ENCODE assay signal across 7 cellular contexts in the genomic region with DNA sequence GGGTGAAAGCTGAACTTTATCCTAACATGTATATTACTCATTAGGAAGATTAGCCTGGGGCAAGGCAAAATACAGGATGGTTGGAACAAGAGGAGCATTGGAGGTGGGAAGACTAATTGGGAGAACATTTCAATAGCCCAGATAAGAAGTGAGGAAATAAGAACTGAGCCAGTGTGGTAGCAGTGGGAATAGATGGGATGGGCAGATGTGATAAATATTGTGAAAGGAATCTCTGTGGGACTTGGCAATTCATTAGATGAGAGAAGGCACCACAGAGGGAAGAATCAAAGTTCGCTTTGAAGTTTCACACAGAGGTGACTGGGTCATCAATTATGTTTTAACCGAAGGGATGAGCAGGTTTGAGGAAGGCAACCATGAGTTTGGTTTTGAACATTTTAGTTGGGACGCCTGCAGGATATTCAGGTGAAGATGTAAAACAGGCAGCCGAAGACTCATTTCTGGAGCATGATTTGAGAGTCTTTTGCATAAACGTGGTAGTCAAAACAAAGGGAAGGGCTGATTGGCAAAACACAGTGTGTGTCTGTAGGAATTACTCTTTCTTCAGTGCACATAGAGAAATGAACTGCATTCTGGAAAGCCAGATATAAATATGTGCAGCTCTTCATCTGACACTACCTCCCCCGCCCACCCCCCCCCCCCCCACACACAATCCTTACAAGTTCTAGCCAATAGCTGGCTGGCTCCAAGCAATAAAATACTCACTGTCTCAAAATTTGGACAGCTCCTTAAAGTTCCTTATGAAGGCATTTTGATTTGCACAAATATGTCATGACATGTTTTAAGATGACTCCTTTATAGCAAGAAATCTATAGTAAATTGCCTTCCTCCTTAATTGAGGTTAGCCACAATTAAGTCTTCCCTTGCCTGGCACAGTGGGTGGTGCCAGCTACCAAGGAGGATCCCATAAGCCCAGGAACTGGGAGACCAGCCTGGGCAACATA. TPM values are rescaled to one million over a fixed set of nuclear protein-coding genes. Genes with fewer than 3 reads are reported as not detected.
DNase-seq lines count a peak whose midpoint lies in the region; ATAC-seq, FAIRE-seq and TF ChIP-seq lines count a peak whose summit lies in the region.

No MANE protein-coding gene starts in this region.

- CTCF ChIA-PET in activated CD4-positive, alpha-beta memory T cell treated with anti-CD3 and anti-CD28 coated beads, Interleukin-2, amount 10 ng/mL, durations not matched to agents 7 days and 5 days (lab: Charles Lee), result interaction anchor here (0.6 to 2.3 kb wide), 13 partner anchors 8 to 335 kb away, joined by 3 to 17 read pairs (median 3); a partner anchor contains a TSS

- H3K4me3 Mint-ChIP-seq in activated CD4-positive, alpha-beta memory T cell treated with anti-CD3 and anti-CD28 coated beads, Interleukin-2, amount 10 ng/mL, durations not matched to agents 7 days and 5 days, result peak overlapping the region; percentile 63

- POLR2A ChIA-PET in activated CD4-positive, alpha-beta memory T cell treated with anti-CD3 and anti-CD28 coated beads, Interleukin-2, amount 10 ng/mL, durations not matched to agents 7 days and 5 days (lab: Charles Lee), result interaction anchor here (0.6 to 6.2 kb wide), 22 partner anchors 8 to 1146 kb away, joined by 3 to 56 read pairs (median 4); a partner anchor contains a TSS

- TF ChIP-seq CTCF in D721Med (IDR thresholded peaks at IDR 0.05; ENCODE audit: insufficient read depth, missing control alignments), result no peak

- ATAC-seq in HG03159 (IDR thresholded peaks at IDR 0.05; ENCODE audit: unreplicated experiment) (peak; percentile 18), GM18502 (IDR thresholded peaks at IDR 0.05; ENCODE audit: poor library complexity, unreplicated experiment) (no peak)

- peaks cover 67% of the 10 kb centered on the region for H3K4me1 Mint-ChIP-seq in activated CD4-positive, alpha-beta memory T cell treated with anti-CD3 and anti-CD28 coated beads, Interleukin-2, amount 10 ng/mL, durations not matched to agents 7 days and 5 days

- peaks cover 4% of the 10 kb centered on the region for H3K27me3 Mint-ChIP-seq in activated CD4-positive, alpha-beta memory T cell treated with anti-CD3 and anti-CD28 coated beads, Interleukin-2, amount 10 ng/mL, durations not matched to agents 7 days and 5 days

- H3K36me3 Mint-ChIP-seq in activated CD4-positive, alpha-beta memory T cell treated with anti-CD3 and anti-CD28 coated beads, Interleukin-2, amount 10 ng/mL, durations not matched to agents 7 days and 5 days (ENCODE audit: low read depth), result peaks cover 20% of the 10 kb centered on the region

- H3K27ac Mint-ChIP-seq in activated CD4-positive, alpha-beta memory T cell treated with anti-CD3 and anti-CD28 coated beads, Interleukin-2, amount 10 ng/mL, durations not matched to agents 7 days and 5 days, result peak overlapping the region; percentile 64

- DNase-seq in activated CD4-positive, alpha-beta memory T cell treated with anti-CD3 and anti-CD28 coated beads, Interleukin-2, amount 10 ng/mL, durations not matched to agents 7 days and 5 days, result no peak
- DNase-seq in kidney tubule cell (ENCODE audit: low spot score) (peak; percentile 2), D721Med (ENCODE audit: insufficient read length, low spot score) (no peak)
- DNase-seq in stimulated activated CD4-positive, alpha-beta T cell treated with anti-CD3 and anti-CD28 coated beads, Interleukin-2, amount 100 ng/mL, for 48 hours, result no peak

- FAIRE-seq in D721Med (lab: Jason Lieb, UNC), result no peak

- H3K9me3 Mint-ChIP-seq in activated CD4-positive, alpha-beta memory T cell treated with anti-CD3 and anti-CD28 coated beads, Interleukin-2, amount 10 ng/mL, durations not matched to agents 7 days and 5 days, result no peaks in the 10 kb centered on the region

- H3K4me3 ChIP-seq in GM08714 (ENCODE audit: low read length), result peak overlapping the region; percentile 98

RNA-seq across cellular contexts. Expression of a gene that starts 1.9 kb away (rescaled TPM):
- 10 to 100 TPM; 75.1 to 79.7 TPM for total RNA-seq in activated CD4-positive, alpha-beta memory T cell treated with anti-CD3 and anti-CD28 coated beads, Interleukin-2, amount 10 ng/mL, durations not matched to agents 7 days and 5 days
